ENCODE assay signal across 1 cellular context in the genomic region with DNA sequence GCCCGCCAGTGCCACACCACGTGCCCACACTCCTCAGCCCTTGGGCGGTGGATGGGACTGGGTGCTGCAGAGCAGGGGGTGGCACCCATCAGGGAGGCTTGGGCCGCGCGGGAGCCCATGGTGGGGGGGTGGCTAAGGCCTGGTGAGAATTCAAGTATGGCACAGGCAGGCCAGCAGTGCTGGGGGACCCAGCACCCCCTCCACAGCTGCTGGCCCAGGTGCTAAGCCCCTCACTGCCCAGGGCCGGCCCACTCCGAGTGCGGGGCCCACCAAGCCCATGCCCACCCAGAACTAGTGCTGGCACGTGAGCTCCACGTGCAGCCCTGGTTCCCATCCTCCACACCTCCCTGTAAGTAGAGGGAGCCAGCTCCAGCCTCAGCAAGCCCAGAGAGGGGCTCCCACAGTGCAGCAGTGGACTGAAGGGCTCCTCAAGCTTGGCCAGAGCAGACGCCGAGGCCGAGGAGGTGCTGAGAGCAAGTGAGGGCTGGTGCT.
TF ChIP-seq lines count a peak whose summit lies in the region.

No MANE protein-coding gene starts in this region.

TF ChIP-seq in HepG2, 621 proteins besides CTCF, POLR2A, EP300 and RAD21 (continued from another document):
- TF ChIP-seq, protein P1, sequence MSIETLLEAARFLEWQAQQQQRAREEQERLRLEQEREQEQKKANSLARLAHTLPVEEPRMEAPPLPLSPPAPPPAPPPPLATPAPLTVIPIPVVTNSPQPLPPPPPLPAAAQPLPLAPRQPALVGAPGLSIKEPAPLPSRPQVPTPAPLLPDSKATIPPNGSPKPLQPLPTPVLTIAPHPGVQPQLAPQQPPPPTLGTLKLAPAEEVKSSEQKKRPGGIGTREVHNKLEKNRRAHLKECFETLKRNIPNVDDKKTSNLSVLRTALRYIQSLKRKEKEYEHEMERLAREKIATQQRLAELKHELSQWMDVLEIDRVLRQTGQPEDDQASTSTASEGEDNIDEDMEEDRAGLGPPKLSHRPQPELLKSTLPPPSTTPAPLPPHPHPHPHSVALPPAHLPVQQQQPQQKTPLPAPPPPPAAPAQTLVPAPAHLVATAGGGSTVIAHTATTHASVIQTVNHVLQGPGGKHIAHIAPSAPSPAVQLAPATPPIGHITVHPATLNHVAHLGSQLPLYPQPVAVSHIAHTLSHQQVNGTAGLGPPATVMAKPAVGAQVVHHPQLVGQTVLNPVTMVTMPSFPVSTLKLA (IDR thresholded peaks at IDR 0.05), result peak; percentile 81
- TF ChIP-seq ZEB1 (IDR thresholded peaks at IDR 0.05; ENCODE audit: insufficient replicate concordance, low read depth), result no peak
